Comparison of ENCODE assay signal across 9 cellular contexts in genomic region chr6:41736207-41736710, GRCh38. TPM values are rescaled to one million over a fixed set of nuclear protein-coding genes. Genes with fewer than 3 reads are reported as not detected.
A peak's percentile ranks its signal among the peaks of the same experiment; 100 is the strongest.
DNase-seq lines count a peak whose midpoint lies in the region; ATAC-seq and TF ChIP-seq lines count a peak whose summit lies in the region.
"Had no signal": no experiment of that assay in that cellular context is flagged by ENCODE, and none has a peak within 500 bp of the region (broad histone marks: within the 10 kb centered on the region; RNA-seq: fewer than 3 reads in every experiment).

No MANE protein-coding gene starts in this region.

- DNase-seq in DMS 273 (lab: John Stamatoyannopoulos, UW; ENCODE audit: unreplicated experiment) (peak; percentile 56), DMS 273 treated with DMSO at 0.1 percent for 48 hours (lab: John Stamatoyannopoulos, UW) (no peak), OCI-LY7 (ENCODE audit: low spot score) (no peak), hepatocyte (ENCODE audit: low spot score) (no peak), spleen (peak; percentile 68), SW 1271 (lab: John Stamatoyannopoulos, UW) (no peak), C1 segment of cervical spinal cord (lab: John Stamatoyannopoulos, UW) (no peak)

- intact Hi-C loops in OCI-LY7 (cut with micrococcal nuclease; ENCODE audit: unreplicated experiment) (no loop called here), spleen (cut with DNase I; ENCODE audit: low total_unique reads) (loop anchor here (10.0 kb wide), 1 partner anchor 51 kb away; no protein-coding TSS in a partner anchor)

- WGBS in hepatocyte (ENCODE audit: low lambda C conversion rate, missing lambda C conversion rate), result 88% methylated on average over 4 of the region's 6 CpGs
- WGBS in spleen, 5 donors, result 79 to 86% (median 83%) methylated on average over 6 of the region's 6 CpGs

- no peak for TF ChIP-seq POLR2A in spleen (IDR thresholded peaks at IDR 0.05)

- H3K36me3 ChIP-seq in OCI-LY7 (ENCODE audit: insufficient read depth, low read length) (no peaks in the 10 kb centered on the region), hepatocyte (replicated peaks; ENCODE audit: insufficient read depth, low read depth) (no peaks in the 10 kb centered on the region), spleen (peaks cover 0 to 4% (median 0%) of the 10 kb centered on the region in 6 donors)

- H3K4me2 ChIP-seq in OCI-LY7 (ENCODE audit: low read length) (peak overlapping the region; percentile 60), hepatocyte (peak overlapping the region; percentile 55)

- peaks cover 35% of the 10 kb centered on the region for H3K4me1 ChIP-seq in OCI-LY7 (ENCODE audit: insufficient read depth, low read length, poor library complexity, severe bottlenecking)
- peaks cover 32% of the 10 kb centered on the region for H3K4me1 ChIP-seq in hepatocyte (ENCODE audit: insufficient read depth)
- peaks cover 15 to 39% (median 34%) of the 10 kb centered on the region in 6 donors for H3K4me1 ChIP-seq in spleen

- H3K79me2 ChIP-seq in OCI-LY7 (ENCODE audit: insufficient read depth, low read depth, low read length), result peaks cover 25% of the 10 kb centered on the region
- peaks cover 13% of the 10 kb centered on the region for H3K79me2 ChIP-seq in hepatocyte

- H2AFZ ChIP-seq in OCI-LY7 (ENCODE audit: low read length) (peak overlapping the region; percentile 60; the same call in 1 of the 2 replicates), hepatocyte (no peak overlapping the region)

- no TSS peak for BruUV-seq in OCI-LY7 (replicated peaks; lab: Mats Ljungman, UMichigan)

- CTCF ChIA-PET in OCI-LY7 (lab: Charles Lee; ENCODE audit: unreplicated experiment), result interaction anchor here (0.6 to 1.1 kb wide), 3 partner anchors 21 to 661 kb away, joined by 3 to 9 read pairs (median 6); no protein-coding TSS in a partner anchor

- ATAC-seq in GM18517 (IDR thresholded peaks at IDR 0.05; ENCODE audit: unreplicated experiment), result no peak

- H3K4me3 ChIP-seq in OCI-LY7 (ENCODE audit: low read depth, low read length, poor library complexity, severe bottlenecking) (no peak overlapping the region), hepatocyte (no peak overlapping the region), spleen (peak overlapping the region in 1 of 8 donors; percentile 98)

- H4K20me1 ChIP-seq in OCI-LY7 (ENCODE audit: insufficient read depth, low read length) (no peaks in the 10 kb centered on the region), hepatocyte (ENCODE audit: insufficient read depth, poor library complexity, severe bottlenecking) (no peaks in the 10 kb centered on the region)

- H3K27me3 ChIP-seq in hepatocyte, result no peaks in the 10 kb centered on the region
- no peaks in the 10 kb centered on the region for H3K27me3 ChIP-seq in spleen (replicated peaks in 1 of 7)

- TF ChIP-seq CTCF in OCI-LY7 (conservative IDR thresholded peaks at IDR 0.05; ENCODE audit: low read length) (no peak), hepatocyte (IDR thresholded peaks at IDR 0.05; ENCODE audit: poor library complexity) (no peak), spleen (IDR thresholded peaks at IDR 0.05 in 8 of 11, conservative IDR thresholded peaks at IDR 0.05 in 3 of 11) (no peak)

- H3K9me3 ChIP-seq in OCI-LY7 (ENCODE audit: low read length), result no peaks in the 10 kb centered on the region
- no peaks in the 10 kb centered on the region for H3K9me3 ChIP-seq in hepatocyte (ENCODE audit: low read depth)
- no peaks in the 10 kb centered on the region for H3K9me3 ChIP-seq in spleen

- H3K27ac ChIP-seq in OCI-LY7 (ENCODE audit: low read depth, low read length, poor library complexity, severe bottlenecking) (no peak overlapping the region), hepatocyte (no peak overlapping the region), spleen (no peak overlapping the region)

- POLR2A ChIA-PET in OCI-LY7 (lab: Charles Lee), result interaction anchor here (0.6 to 8.3 kb wide), 2 partner anchors 31 to 81 kb away, joined by 5 to 118 read pairs; no protein-coding TSS in a partner anchor

- H3K9me2 ChIP-seq in OCI-LY7 (ENCODE audit: insufficient read depth, low read length), result no peaks in the 10 kb centered on the region
- no peaks in the 10 kb centered on the region for H3K9me2 ChIP-seq in hepatocyte (replicated peaks; ENCODE audit: insufficient read depth)

RNA-seq across cellular contexts. Expression of gene TFEB, which starts 0.9 kb away (rescaled TPM):
- total RNA-seq in OCI-LY7 (2014; rRNA removed; shearing (Covaris generic)), result 25.3 and 36.8 TPM in 2 replicates
- total RNA-seq in OCI-LY7 (2022), result 48.6 and 60.0 TPM in 2 replicates
- 10.1 and 14.2 TPM in 2 replicates for total RNA-seq in hepatocyte
- 23.7 and 32.7 TPM in 2 replicates for polyA plus RNA-seq in hepatocyte
- total RNA-seq in spleen, result 10 to 100 TPM; 55.9 to 80.8 (median 75.3) TPM
- 100 to 1,000 TPM in 1 of 3 donors, 10 to 100 TPM in 2; 83.5 to 150 (median 97.4) TPM for polyA plus RNA-seq in spleen

RNA-seq across cellular contexts. Expression of gene PGC, which starts 10.9 kb away (rescaled TPM):
- total RNA-seq in OCI-LY7 (2014; rRNA removed; shearing (Covaris generic)), result not detected in 2 replicates
- total RNA-seq in OCI-LY7 (2022) (not detected in 2 replicates), hepatocyte (114 and 128 TPM in 2 replicates), spleen (not detected)
- polyA plus RNA-seq in hepatocyte (67.4 and 109 TPM in 2 replicates), spleen (under 1 TPM; 0.26 to 0.74 (median 0.48) TPM)
- total RNA-seq: A172 had no signal

RNA-seq across cellular contexts. Expression of gene FRS3, which starts 43.4 kb away (rescaled TPM):
- 5.6 and 8.2 TPM in 2 replicates for total RNA-seq in OCI-LY7 (2014; rRNA removed; shearing (Covaris generic))
- total RNA-seq in OCI-LY7 (2022) (7.9 and 8.7 TPM in 2 replicates), hepatocyte (0.84 and 1.4 TPM in 2 replicates), spleen (1 to 10 TPM; 3.7 to 7.3 (median 6.3) TPM)
- polyA plus RNA-seq in hepatocyte (4.0 and 8.4 TPM in 2 replicates), spleen (1 to 10 TPM; 2.6 to 6.2 (median 4.8) TPM)

RNA-seq across cellular contexts. Expression of gene PRICKLE4, which starts 44.3 kb away (rescaled TPM):
- 0.93 and 1.8 TPM in 2 replicates for total RNA-seq in OCI-LY7 (2014; rRNA removed; shearing (Covaris generic))
- total RNA-seq in OCI-LY7 (2022), result 1.2 and 2.6 TPM in 2 replicates
- total RNA-seq in hepatocyte, result 1.2 and 4.0 TPM in 2 replicates
- polyA plus RNA-seq in hepatocyte, result 0.80 and 1.3 TPM in 2 replicates
- 10 to 100 TPM in 5 of 7 donors, 1 to 10 TPM in 2; 5.4 to 32.8 (median 14.2) TPM for total RNA-seq in spleen
- polyA plus RNA-seq in spleen, result 1 to 10 TPM in 1 of 3 donors, under 1 TPM in 2; 0.41 to 5.3 (median 0.61) TPM
- total RNA-seq: A172 had no signal

RNA-seq across cellular contexts. Expression of gene TOMM6, which starts 51.2 kb away (rescaled TPM):
- 84.9 and 131 TPM in 2 replicates for total RNA-seq in OCI-LY7 (2014; rRNA removed; shearing (Covaris generic))
- total RNA-seq in OCI-LY7 (2022) (213 and 277 TPM in 2 replicates), hepatocyte (127 and 197 TPM in 2 replicates), spleen (100 to 1,000 TPM; 110 to 152 (median 135) TPM)
- polyA plus RNA-seq in hepatocyte (211 and 240 TPM in 2 replicates), spleen (100 to 1,000 TPM; 376 to 439 (median 430) TPM)

Comparison
In these comparisons a context has a peak if more than half of its experiments do, and no peak if none do; other contexts are left out.
1. DNase-seq: peak in DMS 273 (single experiment) and spleen (single experiment); none in DMS 273 treated with DMSO at 0.1 percent for 48 hours (single experiment), OCI-LY7 (single experiment), hepatocyte (single experiment), SW 1271 (0 of 2) and C1 segment of cervical spinal cord (0 of 14).
2. RNA of gene PGC, which starts 10.9 kb away (total RNA-seq): 114 to 128 TPM in hepatocyte; not detected in OCI-LY7 and not detected in spleen; every median in the first group is over 100 times any median in the second.